In genomic region chr7:131741446-131741845, GRCh38 we compare ENCODE assay signal across 16 cellular contexts.
DNase-seq lines count a peak whose midpoint lies in the region; ATAC-seq and TF ChIP-seq lines count a peak whose summit lies in the region.
"Had no signal": no experiment of that assay in that cellular context is flagged by ENCODE, and none has a peak within 500 bp of the region (broad histone marks: within the 10 kb centered on the region; RNA-seq: fewer than 3 reads in every experiment).

No MANE protein-coding gene starts in this region.

- H3K27ac ChIP-seq in right atrium auricular region (no peak overlapping the region), colonic mucosa (no peak overlapping the region), osteoblast (ENCODE audit: low read depth, low read length) (no peak overlapping the region)
- H3K27ac ChIP-seq: 22Rv1, A549, BLaER1 had no signal

- H3K27me3 ChIP-seq in right atrium auricular region (no peaks in the 10 kb centered on the region), colonic mucosa (no peaks in the 10 kb centered on the region), osteoblast (ENCODE audit: insufficient read depth, low read length) (peaks cover 2% of the 10 kb centered on the region)
- H3K27me3 ChIP-seq: BLaER1 had no signal

- H4K20me1 ChIP-seq in osteoblast (ENCODE audit: insufficient read depth, low read length), result no peaks in the 10 kb centered on the region
- H4K20me1 ChIP-seq: BLaER1 had no signal

- no peaks in the 10 kb centered on the region for H3K4me1 ChIP-seq in right atrium auricular region
- H3K4me1 ChIP-seq in colonic mucosa, result no peaks in the 10 kb centered on the region
- H3K4me1 ChIP-seq in osteoblast (ENCODE audit: insufficient read depth, low read length), result no peaks in the 10 kb centered on the region
- H3K4me1 ChIP-seq: A549, BLaER1, HAP-1 had no signal

- no peak overlapping the region for H3K4me2 ChIP-seq in osteoblast (ENCODE audit: insufficient read depth, low read length)
- H3K4me2 ChIP-seq: A549, BLaER1 had no signal

- no peaks in the 10 kb centered on the region for H3K9me3 ChIP-seq in right atrium auricular region
- H3K9me3 ChIP-seq in colonic mucosa, result no peaks in the 10 kb centered on the region
- no peaks in the 10 kb centered on the region for H3K9me3 ChIP-seq in osteoblast (ENCODE audit: low read depth, low read length)
- H3K9me3 ChIP-seq: A549, BLaER1, HAP-1 had no signal

- peak; percentile 29 for DNase-seq in cardiac septum (ENCODE audit: low spot score)
- DNase-seq in right atrium auricular region (ENCODE audit: low spot score), result no peak
- DNase-seq in cerebellum (ENCODE audit: low spot score), result peak; percentile 78
- DNase-seq in pons (ENCODE audit: low spot score), result peak; percentile 25
- DNase-seq in colonic mucosa, result no peak
- DNase-seq in osteoblast (ENCODE audit: insufficient read length, low spot score, missing footprints), result no peak
- DNase-seq: AML-193; CD4-positive, alpha-beta memory T cell; DMS153; DMS79; GF-D8 had no signal

- H3K4me3 ChIP-seq in right atrium auricular region, result no peak overlapping the region
- H3K4me3 ChIP-seq in colonic mucosa, result no peak overlapping the region
- no peak overlapping the region for H3K4me3 ChIP-seq in osteoblast (ENCODE audit: insufficient read depth, low read length)
- H3K4me3 ChIP-seq: A549, BLaER1, HAP-1 had no signal

- TF ChIP-seq CTCF in right atrium auricular region (IDR thresholded peaks at IDR 0.05) (no peak), colonic mucosa (IDR thresholded peaks at IDR 0.05) (no peak), osteoblast (IDR thresholded peaks at IDR 0.05; ENCODE audit: extremely low read depth, low read depth, low read length) (no peak)

- H3K36me3 ChIP-seq in right atrium auricular region (no peaks in the 10 kb centered on the region), colonic mucosa (no peaks in the 10 kb centered on the region), osteoblast (ENCODE audit: insufficient read depth, low read length) (no peaks in the 10 kb centered on the region)
- H3K36me3 ChIP-seq: BLaER1, HAP-1 had no signal

- no peaks in the 10 kb centered on the region for H3K79me2 ChIP-seq in osteoblast (ENCODE audit: insufficient read depth, low read length)

- no peak overlapping the region for H2AFZ ChIP-seq in osteoblast (ENCODE audit: low read length)

- no peak for ATAC-seq in GM19351 (IDR thresholded peaks at IDR 0.05; ENCODE audit: unreplicated experiment)
- ATAC-seq: A549 had no signal

- intact Hi-C loops in cardiac septum (cut with DNase I) (no loop called here), colonic mucosa (cut with DNase I) (no loop called here)

- H3K9ac ChIP-seq in colonic mucosa (ENCODE audit: low read depth in 2 of 2, low read length in 2 of 2), result no peak overlapping the region
- H3K9ac ChIP-seq: BLaER1 had no signal

Comparison
In these comparisons a context has a peak if more than half of its experiments do, and no peak if none do; other contexts are left out.
1. DNase-seq: peak in cardiac septum (single experiment), cerebellum (single experiment) and pons (single experiment); none in right atrium auricular region (single experiment), colonic mucosa (single experiment) and osteoblast (single experiment).